In genomic region chr5:179055436-179055835, GRCh38 we compare ENCODE assay signal across 1 cellular context.
TF ChIP-seq lines count a peak whose summit lies in the region.

No MANE protein-coding gene starts in this region.

TF ChIP-seq in GM23338, 12 proteins besides CTCF, POLR2A, EP300 and RAD21 (continued from another document):
- no peak for TF ChIP-seq STAT1 (IDR thresholded peaks at IDR 0.05; ENCODE audit: unreplicated experiment)
